Comparison of ENCODE assay signal across 12 cellular contexts in the genomic region with DNA sequence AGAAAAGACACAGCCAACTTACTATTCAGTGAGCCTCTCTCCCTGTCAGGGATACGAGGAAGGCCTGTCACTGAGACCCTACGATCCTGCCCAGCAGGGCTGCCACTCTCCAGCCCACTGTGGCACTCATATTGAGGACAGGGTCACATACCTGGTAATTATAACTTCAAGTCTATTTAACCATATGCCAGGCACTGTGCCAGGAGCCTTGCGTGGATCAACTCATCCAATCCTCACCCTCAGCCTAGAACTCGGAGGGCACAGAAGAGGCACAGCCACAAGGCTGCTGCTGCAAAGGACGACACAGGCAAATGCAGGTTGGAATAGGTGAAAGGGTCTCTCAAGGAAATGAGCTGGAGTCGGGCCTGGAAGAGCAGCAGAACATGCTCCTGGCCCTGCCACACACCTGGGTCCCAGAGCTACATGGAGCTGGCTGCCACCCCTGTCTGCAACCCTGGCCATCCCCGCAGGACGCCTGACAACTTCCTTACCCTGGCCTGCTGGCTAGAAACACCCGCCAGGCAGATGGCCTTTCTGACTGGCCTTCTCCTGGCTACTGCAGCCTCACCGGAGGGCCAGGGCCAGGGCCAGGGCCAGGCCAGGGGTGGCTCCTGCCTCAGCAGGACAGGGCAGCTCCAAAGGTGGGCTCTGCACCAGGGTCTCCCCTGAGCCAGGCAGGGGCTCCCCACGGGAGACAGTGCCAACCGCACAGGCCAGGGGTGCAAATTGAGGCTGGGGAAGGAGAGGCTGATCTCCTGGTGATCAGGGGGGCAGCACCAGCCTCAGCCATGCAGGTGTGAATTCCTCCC.
"Had no signal": no experiment of that assay in that cellular context is flagged by ENCODE, and none has a peak within 500 bp of the region (broad histone marks: within the 10 kb centered on the region; RNA-seq: fewer than 3 reads in every experiment).

No MANE protein-coding gene starts in this region.

- H3K36me3 Mint-ChIP-seq: WTC11 had no signal

- H3K4me3 ChIP-seq: adrenal gland, gastroesophageal sphincter, left lung had no signal

- DNase-seq: activated CD4-positive, alpha-beta T cell treated with anti-CD3 and anti-CD28 coated beads, Interleukin-2, amount 10 ng/mL, durations not matched to agents 24 days and 14 days; activated CD8-positive, alpha-beta memory T cell treated with anti-CD3 and anti-CD28 coated beads for 24 hours; activated naive CD4-positive, alpha-beta T cell treated with anti-CD3 and anti-CD28 coated beads, Interleukin-2, amount 50 U/mL, for 16 hours; adrenal gland; islet precursor cell; left lung; nephron progenitor cell; stimulated activated CD4-positive, alpha-beta T cell treated with anti-CD3 and anti-CD28 coated beads, Interleukin-2, amount 100 ng/mL, for 48 hours; stimulated activated naive CD4-positive, alpha-beta T cell treated with Interleukin-2 at 50 U/mL for 16 hours had no signal

- ATAC-seq: gastroesophageal sphincter, left lung had no signal

- H3K36me3 ChIP-seq: adrenal gland, gastroesophageal sphincter, left lung had no signal

- H3K9me3 Mint-ChIP-seq: activated CD4-positive, alpha-beta T cell treated with anti-CD3 and anti-CD28 coated beads, Interleukin-2, amount 10 ng/mL, durations not matched to agents 24 days and 14 days; activated T-helper 2 cell treated with anti-CD3 and anti-CD28 coated beads, Interferon-gamma antibody, Interleukin-2, Interleukin-4, amounts not matched to agents 10 μg/mL and 5 μg/mL and 100 μg/mL, durations not matched to agents 14 hours and 24 hours and 36 hours; nephron progenitor cell; WTC11 had no signal

- H3K9me3 ChIP-seq: adrenal gland, gastroesophageal sphincter, left lung had no signal

- H3K27ac Mint-ChIP-seq: activated CD4-positive, alpha-beta T cell treated with anti-CD3 and anti-CD28 coated beads, Interleukin-2, amount 10 ng/mL, durations not matched to agents 24 days and 14 days; activated T-helper 2 cell treated with anti-CD3 and anti-CD28 coated beads, Interferon-gamma antibody, Interleukin-2, Interleukin-4, amounts not matched to agents 10 μg/mL and 5 μg/mL and 100 μg/mL, durations not matched to agents 14 hours and 24 hours and 36 hours; nephron progenitor cell; WTC11 had no signal

- H3K4me3 Mint-ChIP-seq: activated CD4-positive, alpha-beta T cell treated with anti-CD3 and anti-CD28 coated beads, Interleukin-2, amount 10 ng/mL, durations not matched to agents 24 days and 14 days; nephron progenitor cell; WTC11 had no signal

- H3K27ac ChIP-seq: adrenal gland, gastroesophageal sphincter, left lung had no signal

- H3K4me1 ChIP-seq: adrenal gland, gastroesophageal sphincter had no signal
